In the genomic region with DNA sequence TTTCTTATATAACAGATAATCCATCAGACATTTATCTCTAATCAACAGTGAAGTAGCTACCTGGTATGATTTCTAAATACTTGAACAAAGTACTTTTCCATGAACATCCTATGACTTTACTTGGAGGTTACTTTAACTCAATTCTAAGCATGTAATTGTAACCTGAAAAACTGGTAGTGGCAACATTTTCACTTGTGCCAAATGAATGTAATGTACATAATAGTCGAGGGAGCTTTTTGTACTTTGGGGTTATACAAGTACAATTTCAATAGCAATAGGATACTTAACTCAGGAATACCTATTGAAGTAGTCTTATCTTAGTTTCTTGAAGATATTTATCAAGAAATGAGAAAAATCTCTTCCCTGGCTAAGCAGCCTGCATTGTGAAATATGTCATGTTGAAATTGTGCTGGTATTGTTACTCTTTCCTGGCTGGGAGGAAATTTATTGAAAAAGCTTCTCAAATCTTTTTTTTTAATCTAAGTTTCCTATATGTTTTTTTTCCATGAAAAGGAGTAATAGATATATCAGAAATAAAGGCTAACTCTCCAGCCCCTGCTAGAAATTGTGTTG, we compare ENCODE assay signal across 1 cellular context.
TF ChIP-seq lines count a peak whose summit lies in the region.

No MANE protein-coding gene starts in this region.

TF ChIP-seq in WTC11, 78 proteins besides CTCF, POLR2A, EP300 and RAD21 (continued from another document):
- no peak for TF ChIP-seq HMGXB4 (CRISPR knock-in tag; IDR thresholded peaks at IDR 0.05)
- TF ChIP-seq HMGA2 (CRISPR knock-in tag; IDR thresholded peaks at IDR 0.05), result no peak
- no peak for TF ChIP-seq EMX1 (CRISPR knock-in tag; IDR thresholded peaks at IDR 0.05)
- TF ChIP-seq OVOL2 (CRISPR knock-in tag; IDR thresholded peaks at IDR 0.05; ENCODE audit: borderline replicate concordance), result no peak
- TF ChIP-seq, protein P1, sequence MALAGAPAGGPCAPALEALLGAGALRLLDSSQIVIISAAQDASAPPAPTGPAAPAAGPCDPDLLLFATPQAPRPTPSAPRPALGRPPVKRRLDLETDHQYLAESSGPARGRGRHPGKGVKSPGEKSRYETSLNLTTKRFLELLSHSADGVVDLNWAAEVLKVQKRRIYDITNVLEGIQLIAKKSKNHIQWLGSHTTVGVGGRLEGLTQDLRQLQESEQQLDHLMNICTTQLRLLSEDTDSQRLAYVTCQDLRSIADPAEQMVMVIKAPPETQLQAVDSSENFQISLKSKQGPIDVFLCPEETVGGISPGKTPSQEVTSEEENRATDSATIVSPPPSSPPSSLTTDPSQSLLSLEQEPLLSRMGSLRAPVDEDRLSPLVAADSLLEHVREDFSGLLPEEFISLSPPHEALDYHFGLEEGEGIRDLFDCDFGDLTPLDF (CRISPR knock-in tag; IDR thresholded peaks at IDR 0.05), result no peak
- no peak for TF ChIP-seq TEAD1 (CRISPR knock-in tag; IDR thresholded peaks at IDR 0.05)
- TF ChIP-seq, protein P2, sequence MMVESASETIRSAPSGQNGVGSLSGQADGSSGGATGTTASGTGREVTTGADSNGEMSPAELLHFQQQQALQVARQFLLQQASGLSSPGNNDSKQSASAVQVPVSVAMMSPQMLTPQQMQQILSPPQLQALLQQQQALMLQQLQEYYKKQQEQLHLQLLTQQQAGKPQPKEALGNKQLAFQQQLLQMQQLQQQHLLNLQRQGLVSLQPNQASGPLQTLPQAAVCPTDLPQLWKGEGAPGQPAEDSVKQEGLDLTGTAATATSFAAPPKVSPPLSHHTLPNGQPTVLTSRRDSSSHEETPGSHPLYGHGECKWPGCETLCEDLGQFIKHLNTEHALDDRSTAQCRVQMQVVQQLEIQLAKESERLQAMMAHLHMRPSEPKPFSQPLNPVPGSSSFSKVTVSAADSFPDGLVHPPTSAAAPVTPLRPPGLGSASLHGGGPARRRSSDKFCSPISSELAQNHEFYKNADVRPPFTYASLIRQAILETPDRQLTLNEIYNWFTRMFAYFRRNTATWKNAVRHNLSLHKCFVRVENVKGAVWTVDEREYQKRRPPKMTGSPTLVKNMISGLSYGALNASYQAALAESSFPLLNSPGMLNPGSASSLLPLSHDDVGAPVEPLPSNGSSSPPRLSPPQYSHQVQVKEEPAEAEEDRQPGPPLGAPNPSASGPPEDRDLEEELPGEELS (CRISPR knock-in tag; IDR thresholded peaks at IDR 0.05), result no peak
